15 cellular contexts compared by ENCODE assay signal in genomic region chr2:173161040-173161439, GRCh38.
DNase-seq lines count a peak whose midpoint lies in the region; ATAC-seq and TF ChIP-seq lines count a peak whose summit lies in the region.
"Had no signal": no experiment of that assay in that cellular context is flagged by ENCODE, and none has a peak within 500 bp of the region (broad histone marks: within the 10 kb centered on the region; RNA-seq: fewer than 3 reads in every experiment).

No MANE protein-coding gene starts in this region.

- peak overlapping the region in 2 of 10 experiments; percentile 13 to 44; a peak in 3 of 20 replicates for H3K4me3 ChIP-seq in BLaER1 treated with 17β-estradiol and CSF1 and Interleukin-3, amounts not matched to agents 10 nM and 100 nM
- no peak overlapping the region for H3K4me3 ChIP-seq in H7 (ENCODE audit: insufficient read depth, low read depth, low read length)
- H3K4me3 ChIP-seq: K562, SJSA1 had no signal

- no peak for ATAC-seq in foreskin keratinocyte
- ATAC-seq in sciatic nerve = peak; percentile 8
- ATAC-seq in stimulated activated memory B cell treated with anti-CD40 and anti-IgM and Interleukin-4, amounts not matched to agents 10 μg/mL and 1 μg/mL and 100 μg/mL, for 72 hours = no peak
- ATAC-seq: activated T-helper 17 cell treated with anti-CD3 and anti-CD28 coated beads, Interleukin-2, amount 50 U/mL, for 72 hours; K562 had no signal

- H3K36me3 ChIP-seq in BLaER1 treated with 17β-estradiol and CSF1 and Interleukin-3, amounts not matched to agents 10 nM and 100 nM = peaks cover 18 to 38% (median 26%) of the 10 kb centered on the region in 11 experiments; a peak in 21 of 22 replicates
- no peaks in the 10 kb centered on the region for H3K36me3 ChIP-seq in H7 (replicated peaks; ENCODE audit: control insufficient read depth, insufficient read depth, low read length)

- peaks cover 18 to 28% (median 21%) of the 10 kb centered on the region in 11 experiments for H3K9me3 ChIP-seq in BLaER1 treated with 17β-estradiol and CSF1 and Interleukin-3, amounts not matched to agents 10 nM and 100 nM (replicated peaks in 1 of 11)
- H3K9me3 ChIP-seq: SJSA1 had no signal

- H3K27me3 Mint-ChIP-seq in activated T-helper 1 cell treated with anti-CD3 and anti-CD28 coated beads, Interleukin-12 subunit alpha, Interleukin-12 subunit beta, Interleukin-2, Interleukin-4 antibody, amounts not matched to agents 30 ng/mL and 10 ng/mL and 1 ng/mL, durations not matched to agents 14 hours and 24 hours and 36 hours (ENCODE audit: insufficient read depth) = peaks cover 5% of the 10 kb centered on the region
- H3K27me3 Mint-ChIP-seq in stimulated activated memory B cell treated with anti-CD40 and anti-IgM and Interleukin-4, amounts not matched to agents 10 μg/mL and 1 μg/mL and 100 μg/mL, for 72 hours = no peaks in the 10 kb centered on the region
- H3K27me3 Mint-ChIP-seq: dendritic cell treated with granulocyte-macrophage colony-stimulating factor and Interleukin-4, amounts not matched to agents 40 ng/mL and 50 ng/mL, for 4 days had no signal

- H3K27ac ChIP-seq in BLaER1 treated with 17β-estradiol and CSF1 and Interleukin-3, amounts not matched to agents 10 nM and 100 nM = peak overlapping the region in 8 of 11 experiments; percentile 4 to 80 (median 68); a peak in 11 of 22 replicates
- H3K27ac ChIP-seq in VCaP (peak overlapping the region; percentile 50), foreskin keratinocyte (peak overlapping the region; percentile 90)
- H3K27ac ChIP-seq: SJSA1 had no signal

- peaks cover 0 to 21% (median 0%) of the 10 kb centered on the region in 11 experiments; a peak in 4 of 22 replicates for H4K20me1 ChIP-seq in BLaER1 treated with 17β-estradiol and CSF1 and Interleukin-3, amounts not matched to agents 10 nM and 100 nM

- no peak overlapping the region for H3K27ac Mint-ChIP-seq in activated T-helper 1 cell treated with anti-CD3 and anti-CD28 coated beads, Interleukin-12 subunit alpha, Interleukin-12 subunit beta, Interleukin-2, Interleukin-4 antibody, amounts not matched to agents 30 ng/mL and 10 ng/mL and 1 ng/mL, durations not matched to agents 14 hours and 24 hours and 36 hours
- H3K27ac Mint-ChIP-seq in stimulated activated memory B cell treated with anti-CD40 and anti-IgM and Interleukin-4, amounts not matched to agents 10 μg/mL and 1 μg/mL and 100 μg/mL, for 72 hours = no peak overlapping the region
- H3K27ac Mint-ChIP-seq: activated T-helper 17 cell treated with anti-CD3 and anti-CD28 coated beads, Interleukin-2, amount 50 U/mL, for 72 hours; dendritic cell treated with granulocyte-macrophage colony-stimulating factor and Interleukin-4, amounts not matched to agents 40 ng/mL and 50 ng/mL, for 4 days had no signal

- no peak overlapping the region for H3K4me3 Mint-ChIP-seq in activated T-helper 1 cell treated with anti-CD3 and anti-CD28 coated beads, Interleukin-12 subunit alpha, Interleukin-12 subunit beta, Interleukin-2, Interleukin-4 antibody, amounts not matched to agents 30 ng/mL and 10 ng/mL and 1 ng/mL, durations not matched to agents 14 hours and 24 hours and 36 hours
- H3K4me3 Mint-ChIP-seq in stimulated activated memory B cell treated with anti-CD40 and anti-IgM and Interleukin-4, amounts not matched to agents 10 μg/mL and 1 μg/mL and 100 μg/mL, for 72 hours = no peak overlapping the region
- H3K4me3 Mint-ChIP-seq: activated T-helper 17 cell treated with anti-CD3 and anti-CD28 coated beads, Interleukin-2, amount 50 U/mL, for 72 hours; dendritic cell treated with granulocyte-macrophage colony-stimulating factor and Interleukin-4, amounts not matched to agents 40 ng/mL and 50 ng/mL, for 4 days had no signal

- no peaks in the 10 kb centered on the region for H3K36me3 Mint-ChIP-seq in activated T-helper 1 cell treated with anti-CD3 and anti-CD28 coated beads, Interleukin-12 subunit alpha, Interleukin-12 subunit beta, Interleukin-2, Interleukin-4 antibody, amounts not matched to agents 30 ng/mL and 10 ng/mL and 1 ng/mL, durations not matched to agents 14 hours and 24 hours and 36 hours (ENCODE audit: low read depth)
- H3K36me3 Mint-ChIP-seq in stimulated activated memory B cell treated with anti-CD40 and anti-IgM and Interleukin-4, amounts not matched to agents 10 μg/mL and 1 μg/mL and 100 μg/mL, for 72 hours = peaks cover 15% of the 10 kb centered on the region

- peaks cover 9% of the 10 kb centered on the region for H3K9me3 Mint-ChIP-seq in activated T-helper 1 cell treated with anti-CD3 and anti-CD28 coated beads, Interleukin-12 subunit alpha, Interleukin-12 subunit beta, Interleukin-2, Interleukin-4 antibody, amounts not matched to agents 30 ng/mL and 10 ng/mL and 1 ng/mL, durations not matched to agents 14 hours and 24 hours and 36 hours
- H3K9me3 Mint-ChIP-seq in stimulated activated memory B cell treated with anti-CD40 and anti-IgM and Interleukin-4, amounts not matched to agents 10 μg/mL and 1 μg/mL and 100 μg/mL, for 72 hours = no peaks in the 10 kb centered on the region
- H3K9me3 Mint-ChIP-seq: activated T-helper 17 cell treated with anti-CD3 and anti-CD28 coated beads, Interleukin-2, amount 50 U/mL, for 72 hours; dendritic cell treated with granulocyte-macrophage colony-stimulating factor and Interleukin-4, amounts not matched to agents 40 ng/mL and 50 ng/mL, for 4 days had no signal

- no peaks in the 10 kb centered on the region for H3K4me1 Mint-ChIP-seq in activated T-helper 1 cell treated with anti-CD3 and anti-CD28 coated beads, Interleukin-12 subunit alpha, Interleukin-12 subunit beta, Interleukin-2, Interleukin-4 antibody, amounts not matched to agents 30 ng/mL and 10 ng/mL and 1 ng/mL, durations not matched to agents 14 hours and 24 hours and 36 hours (ENCODE audit: low read depth)
- no peaks in the 10 kb centered on the region for H3K4me1 Mint-ChIP-seq in stimulated activated memory B cell treated with anti-CD40 and anti-IgM and Interleukin-4, amounts not matched to agents 10 μg/mL and 1 μg/mL and 100 μg/mL, for 72 hours
- H3K4me1 Mint-ChIP-seq: activated T-helper 17 cell treated with anti-CD3 and anti-CD28 coated beads, Interleukin-2, amount 50 U/mL, for 72 hours had no signal

- H3K4me1 ChIP-seq in BLaER1 treated with 17β-estradiol and CSF1 and Interleukin-3, amounts not matched to agents 10 nM and 100 nM = peaks cover 0 to 70% (median 15%) of the 10 kb centered on the region in 10 experiments; a peak in 12 of 20 replicates
- peaks cover 27% of the 10 kb centered on the region for H3K4me1 ChIP-seq in foreskin keratinocyte

- peak overlapping the region in 3 of 11 experiments; percentile 29 to 65 (median 62); a peak in 4 of 22 replicates for H3K9ac ChIP-seq in BLaER1 treated with 17β-estradiol and CSF1 and Interleukin-3, amounts not matched to agents 10 nM and 100 nM

- DNase-seq in foreskin keratinocyte (peak in 1 of 2 donors; percentile 47), sciatic nerve (ENCODE audit: low spot score) (no peak), H7 (no peak), NCI-H2081 treated with DMSO at 0.1 percent for 48 hours (lab: John Stamatoyannopoulos, UW) (no peak)
- no peak for DNase-seq in activated T-helper 1 cell treated with anti-CD3 and anti-CD28 coated beads, Interleukin-12 subunit alpha, Interleukin-12 subunit beta, Interleukin-2, Interleukin-4 antibody, amounts not matched to agents 30 ng/mL and 10 ng/mL and 1 ng/mL, durations not matched to agents 14 hours and 24 hours and 36 hours (ENCODE audit: low spot score)
- DNase-seq: anterior cingulate cortex, mesendoderm, NCI-H1105 had no signal

- intact Hi-C loops in sciatic nerve (cut with DNase I) = no loop called here
- intact Hi-C loops in activated T-helper 1 cell treated with anti-CD3 and anti-CD28 coated beads, Interleukin-12 subunit alpha, Interleukin-12 subunit beta, Interleukin-2, Interleukin-4 antibody, amounts not matched to agents 30 ng/mL and 10 ng/mL and 1 ng/mL, durations not matched to agents 14 hours and 24 hours and 36 hours (cut with micrococcal nuclease) = no loop called here

- peak overlapping the region in 5 of 11 experiments; percentile 8 to 91 (median 70); a peak in 9 of 22 replicates for H3K4me2 ChIP-seq in BLaER1 treated with 17β-estradiol and CSF1 and Interleukin-3, amounts not matched to agents 10 nM and 100 nM

- TF ChIP-seq CTCF in VCaP (conservative IDR thresholded peaks at IDR 0.05) (no peak), foreskin keratinocyte (conservative IDR thresholded peaks at IDR 0.05) (no peak)

- no peaks in the 10 kb centered on the region for H3K27me3 ChIP-seq in BLaER1 treated with 17β-estradiol and CSF1 and Interleukin-3, amounts not matched to agents 10 nM and 100 nM
- H3K27me3 ChIP-seq in foreskin keratinocyte (no peaks in the 10 kb centered on the region), H7 (ENCODE audit: control insufficient read depth, insufficient read depth, low read length) (no peaks in the 10 kb centered on the region)
- H3K27me3 ChIP-seq: SJSA1 had no signal
